In the genomic region with DNA sequence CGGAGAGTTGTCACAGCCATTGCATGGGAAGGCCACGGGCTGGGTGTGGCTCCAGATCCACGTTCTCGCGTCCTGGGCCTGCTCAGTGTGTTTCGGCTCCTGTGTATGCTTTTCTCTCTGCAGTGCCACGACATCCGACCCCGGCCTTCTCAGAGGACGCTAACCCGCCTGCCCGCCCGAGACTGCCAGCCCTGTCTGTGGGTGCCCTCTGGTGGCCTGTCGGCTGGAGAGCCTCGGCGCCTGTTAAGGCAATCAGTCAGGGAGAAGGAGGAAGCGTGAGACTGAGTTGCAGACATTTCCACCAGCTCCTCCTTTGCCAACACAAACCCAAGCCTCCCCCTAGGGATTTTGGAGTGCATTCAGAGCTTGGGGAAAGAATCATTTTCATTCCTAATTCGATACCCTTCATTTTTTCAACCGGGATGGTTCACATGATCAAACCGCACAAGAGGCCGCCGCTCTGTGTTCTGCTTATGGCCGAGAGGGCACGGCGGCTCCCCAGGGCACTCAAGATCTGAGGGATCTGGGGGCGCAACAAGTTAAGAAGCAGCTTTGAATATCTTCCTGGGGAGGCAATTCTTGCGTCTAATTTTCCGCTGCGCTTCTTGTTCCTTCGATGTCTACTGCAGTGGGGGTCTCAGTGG, we compare ENCODE assay signal across 8 cellular contexts. TPM values are rescaled to one million over a fixed set of nuclear protein-coding genes. Genes with fewer than 3 reads are reported as not detected.
A peak's percentile ranks its signal among the peaks of the same experiment; 100 is the strongest.
DNase-seq lines count a peak whose midpoint lies in the region; ATAC-seq and TF ChIP-seq lines count a peak whose summit lies in the region.

No MANE protein-coding gene starts in this region.

- no peak overlapping the region for H3K4me3 Mint-ChIP-seq in activated CD4-positive, alpha-beta T cell treated with anti-CD3 and anti-CD28 coated beads for 36 hours
- H3K4me3 Mint-ChIP-seq in chondrocyte (ENCODE audit: unreplicated experiment), result no peak overlapping the region

- peaks cover 23% of the 10 kb centered on the region for H3K27me3 Mint-ChIP-seq in activated CD4-positive, alpha-beta T cell treated with anti-CD3 and anti-CD28 coated beads for 36 hours
- peaks cover 6% of the 10 kb centered on the region for H3K27me3 Mint-ChIP-seq in chondrocyte (ENCODE audit: low read depth)

- peak; percentile 96 for TF ChIP-seq CTCF in chondrocyte (IDR thresholded peaks at IDR 0.05)

- H3K9me3 Mint-ChIP-seq in activated CD4-positive, alpha-beta T cell treated with anti-CD3 and anti-CD28 coated beads for 36 hours (ENCODE audit: low read depth), result no peaks in the 10 kb centered on the region
- no peaks in the 10 kb centered on the region for H3K9me3 Mint-ChIP-seq in chondrocyte (ENCODE audit: low read depth)

- POLR2A ChIA-PET in activated CD4-positive, alpha-beta T cell treated with anti-CD3 and anti-CD28 coated beads for 36 hours (lab: Charles Lee), result no interaction called here

- CTCF ChIA-PET in activated CD4-positive, alpha-beta T cell treated with anti-CD3 and anti-CD28 coated beads for 36 hours (lab: Charles Lee), result interaction anchor here (0.6 to 5.4 kb wide), 12 partner anchors 10 to 923 kb away, joined by 3 to 61 read pairs (median 4); no protein-coding TSS in a partner anchor

- H3K36me3 Mint-ChIP-seq in activated CD4-positive, alpha-beta T cell treated with anti-CD3 and anti-CD28 coated beads for 36 hours (ENCODE audit: low read depth), result no peaks in the 10 kb centered on the region
- H3K36me3 Mint-ChIP-seq in chondrocyte (ENCODE audit: low read depth), result no peaks in the 10 kb centered on the region

- intact Hi-C loops in activated CD4-positive, alpha-beta T cell treated with anti-CD3 and anti-CD28 coated beads for 36 hours (cut with DNase I, micrococcal nuclease), result loop anchor here (1.0 to 5.0 kb wide), 5 partner anchors 216 to 674 kb away; no protein-coding TSS in a partner anchor

- peak; percentile 55 for ATAC-seq in HG03196 (IDR thresholded peaks at IDR 0.05; ENCODE audit: unreplicated experiment)
- peak; percentile 89 for ATAC-seq in activated CD4-positive, alpha-beta T cell treated with anti-CD3 and anti-CD28 coated beads for 36 hours
- peak; percentile 92 for ATAC-seq in left lobe of liver
- no peak for ATAC-seq in HG02973 (IDR thresholded peaks at IDR 0.05; ENCODE audit: unreplicated experiment)

- H3K27ac Mint-ChIP-seq in activated CD4-positive, alpha-beta T cell treated with anti-CD3 and anti-CD28 coated beads for 36 hours, result no peak overlapping the region
- H3K27ac Mint-ChIP-seq in chondrocyte (ENCODE audit: unreplicated experiment), result peak overlapping the region; percentile 83

- H3K4me1 Mint-ChIP-seq in activated CD4-positive, alpha-beta T cell treated with anti-CD3 and anti-CD28 coated beads for 36 hours, result peaks cover 3% of the 10 kb centered on the region
- peaks cover 50% of the 10 kb centered on the region for H3K4me1 Mint-ChIP-seq in chondrocyte (ENCODE audit: low read depth)

- DNase-seq in ELR (ENCODE audit: low read depth), result peak; percentile 77
- peak; percentile 69 to 83 for DNase-seq in NCI-H524 (lab: John Stamatoyannopoulos, UW)
- peak; percentile 86 for DNase-seq in activated CD4-positive, alpha-beta T cell treated with anti-CD3 and anti-CD28 coated beads for 36 hours
- no peak for DNase-seq in chondrocyte (ENCODE audit: low spot score)
- DNase-seq in left lobe of liver (ENCODE audit: low spot score), result peak; percentile 81
- peak; percentile 73 for DNase-seq in stimulated activated CD4-positive, alpha-beta T cell treated with anti-CD3 and anti-CD28 coated beads, Interleukin-4, amount 100 ng/mL, for 24 hours

RNA-seq across cellular contexts. Expression of gene ZBTB7C, which starts 37.5 kb away (rescaled TPM):
- not detected for total RNA-seq in activated CD4-positive, alpha-beta T cell treated with anti-CD3 and anti-CD28 coated beads for 36 hours
- total RNA-seq in chondrocyte (1.00 to 4.4 TPM (median 1.4 TPM) in 3 replicates), left lobe of liver (1.2 TPM)
